In genomic region chr9:136177224-136177623, GRCh38 we compare ENCODE assay signal across 20 cellular contexts. TPM values are rescaled to one million over a fixed set of nuclear protein-coding genes. Genes with fewer than 3 reads are reported as not detected.
DNase-seq lines count a peak whose midpoint lies in the region; ATAC-seq and TF ChIP-seq lines count a peak whose summit lies in the region.
"Had no signal": no experiment of that assay in that cellular context is flagged by ENCODE, and none has a peak within 500 bp of the region (broad histone marks: within the 10 kb centered on the region; RNA-seq: fewer than 3 reads in every experiment).

No MANE protein-coding gene starts in this region.

- H3K4me3 Mint-ChIP-seq in WTC11 = no peak overlapping the region
- H3K4me3 Mint-ChIP-seq in progenitor cell of endocrine pancreas (ENCODE audit: low read depth) = no peak overlapping the region
- no peak overlapping the region for H3K4me3 Mint-ChIP-seq in endodermal cell
- no peak overlapping the region for H3K4me3 Mint-ChIP-seq in activated T-helper 1 cell treated with anti-CD3 and anti-CD28 coated beads, Interleukin-12 subunit alpha, Interleukin-12 subunit beta, Interleukin-2, Interleukin-4 antibody, amounts not matched to agents 30 ng/mL and 10 ng/mL and 1 ng/mL, durations not matched to agents 14 hours and 24 hours and 36 hours
- H3K4me3 Mint-ChIP-seq: CD14-positive monocyte, H9 had no signal

- BruUV-seq in PC-3 (replicated peaks; lab: Mats Ljungman, UMichigan) = no TSS peak

- H3K36me3 ChIP-seq in BE2C (no peaks in the 10 kb centered on the region), PC-3 (ENCODE audit: low read depth, low read length) (no peaks in the 10 kb centered on the region), endodermal cell (ENCODE audit: control insufficient read depth, insufficient read depth, low read length) (no peaks in the 10 kb centered on the region)
- H3K36me3 ChIP-seq: SJCRH30 had no signal

- H3K27ac ChIP-seq in PC-3 (ENCODE audit: low read length) (no peak overlapping the region), endodermal cell (ENCODE audit: low read depth, low read length) (no peak overlapping the region)
- H3K27ac ChIP-seq: SJCRH30 had no signal

- H3K27ac Mint-ChIP-seq in WTC11 (no peak overlapping the region), progenitor cell of endocrine pancreas (peak overlapping the region; percentile 59), endodermal cell (no peak overlapping the region)
- H3K27ac Mint-ChIP-seq in activated T-helper 1 cell treated with anti-CD3 and anti-CD28 coated beads, Interleukin-12 subunit alpha, Interleukin-12 subunit beta, Interleukin-2, Interleukin-4 antibody, amounts not matched to agents 30 ng/mL and 10 ng/mL and 1 ng/mL, durations not matched to agents 14 hours and 24 hours and 36 hours = no peak overlapping the region
- H3K27ac Mint-ChIP-seq: CD14-positive monocyte, H9 had no signal

- no peak overlapping the region for H2AFZ ChIP-seq in PC-3 (ENCODE audit: low read length)

- H3K79me2 ChIP-seq in PC-3 (ENCODE audit: low read length) = no peaks in the 10 kb centered on the region

- intact Hi-C loops in PC-3 (cut with micrococcal nuclease) = no loop called here
- intact Hi-C loops in activated T-helper 1 cell treated with anti-CD3 and anti-CD28 coated beads, Interleukin-12 subunit alpha, Interleukin-12 subunit beta, Interleukin-2, Interleukin-4 antibody, amounts not matched to agents 30 ng/mL and 10 ng/mL and 1 ng/mL, durations not matched to agents 14 hours and 24 hours and 36 hours (cut with micrococcal nuclease) = no loop called here

- H3K27me3 Mint-ChIP-seq in WTC11 (ENCODE audit: low read depth) (no peaks in the 10 kb centered on the region), progenitor cell of endocrine pancreas (peaks cover 14% of the 10 kb centered on the region), endodermal cell (ENCODE audit: insufficient read depth) (no peaks in the 10 kb centered on the region)
- peaks cover 4% of the 10 kb centered on the region for H3K27me3 Mint-ChIP-seq in activated T-helper 1 cell treated with anti-CD3 and anti-CD28 coated beads, Interleukin-12 subunit alpha, Interleukin-12 subunit beta, Interleukin-2, Interleukin-4 antibody, amounts not matched to agents 30 ng/mL and 10 ng/mL and 1 ng/mL, durations not matched to agents 14 hours and 24 hours and 36 hours (ENCODE audit: insufficient read depth)

- WGBS in endodermal cell (ENCODE audit: insufficient coverage in 1 of 2, insufficient read length in 1 of 2), 2 experiments = 92 to 93% methylated on average over 13 to 14 of the region's 14 CpGs

- H3K27me3 ChIP-seq in BE2C (peaks cover 22% of the 10 kb centered on the region), PC-3 (ENCODE audit: low read length) (no peaks in the 10 kb centered on the region), endodermal cell (ENCODE audit: control insufficient read depth, insufficient read depth, low read length, poor library complexity, severe bottlenecking) (no peaks in the 10 kb centered on the region)

- peaks cover 12% of the 10 kb centered on the region for H3K4me1 ChIP-seq in BE2C
- no peaks in the 10 kb centered on the region for H3K4me1 ChIP-seq in PC-3 (ENCODE audit: insufficient read depth, low read length)
- peaks cover 12% of the 10 kb centered on the region for H3K4me1 ChIP-seq in endodermal cell (ENCODE audit: control insufficient read depth, insufficient read depth, low read length)
- H3K4me1 ChIP-seq: SJCRH30 had no signal

- ATAC-seq in PC-3 (peak; percentile 27; the same call in 1 of the 2 replicates), WTC11 (no peak)

- POLR2A ChIA-PET in PC-3 (lab: Charles Lee; ENCODE audit: unreplicated experiment) (no interaction called here), WTC11 (lab: Charles Lee) (no interaction called here)

- peaks cover 12% of the 10 kb centered on the region for H3K4me1 Mint-ChIP-seq in WTC11
- H3K4me1 Mint-ChIP-seq in progenitor cell of endocrine pancreas (ENCODE audit: low read depth) = peaks cover 16% of the 10 kb centered on the region
- H3K4me1 Mint-ChIP-seq in endodermal cell = peaks cover 17% of the 10 kb centered on the region
- H3K4me1 Mint-ChIP-seq in activated T-helper 1 cell treated with anti-CD3 and anti-CD28 coated beads, Interleukin-12 subunit alpha, Interleukin-12 subunit beta, Interleukin-2, Interleukin-4 antibody, amounts not matched to agents 30 ng/mL and 10 ng/mL and 1 ng/mL, durations not matched to agents 14 hours and 24 hours and 36 hours (ENCODE audit: low read depth) = no peaks in the 10 kb centered on the region
- H3K4me1 Mint-ChIP-seq: CD14-positive monocyte had no signal

- H3K4me3 ChIP-seq in BE2C (ENCODE audit: low read depth, low read length) (no peak overlapping the region; the same call in 1 of the 2 replicates), PC-3 (ENCODE audit: low read length) (no peak overlapping the region), endodermal cell (ENCODE audit: low read length) (no peak overlapping the region)
- H3K4me3 ChIP-seq: SJCRH30 had no signal

- H3K9me3 ChIP-seq in BE2C (no peaks in the 10 kb centered on the region), PC-3 (ENCODE audit: low read length) (no peaks in the 10 kb centered on the region), endodermal cell (ENCODE audit: control insufficient read depth, low read length) (no peaks in the 10 kb centered on the region)
- H3K9me3 ChIP-seq: SJCRH30 had no signal

- TF ChIP-seq CTCF in BE2C (IDR thresholded peaks at IDR 0.05; ENCODE audit: low read depth, low read length) (peak; percentile 13; the same call in 1 of the 2 replicates), PC-3 (conservative IDR thresholded peaks at IDR 0.05; ENCODE audit: low read depth, low read length) (no peak), WTC11 (IDR thresholded peaks at IDR 0.05) (no peak), progenitor cell of endocrine pancreas (IDR thresholded peaks at IDR 0.05; ENCODE audit: unreplicated experiment) (no peak), endodermal cell (conservative IDR thresholded peaks at IDR 0.05) (no peak)

- DNase-seq in BE2C = peak; percentile 71
- no peak for DNase-seq in PC-3
- peak; percentile 10 for DNase-seq in WTC11 (ENCODE audit: low spot score)
- no peak for DNase-seq in progenitor cell of endocrine pancreas (ENCODE audit: low spot score, unreplicated experiment)
- no peak for DNase-seq in globus pallidus (ENCODE audit: low spot score)
- no peak for DNase-seq in endodermal cell
- DNase-seq in activated T-helper 1 cell treated with anti-CD3 and anti-CD28 coated beads, Interleukin-12 subunit alpha, Interleukin-12 subunit beta, Interleukin-2, Interleukin-4 antibody, amounts not matched to agents 30 ng/mL and 10 ng/mL and 1 ng/mL, durations not matched to agents 14 hours and 24 hours and 36 hours (ENCODE audit: low spot score) = no peak
- DNase-seq: Calu3, DND-41, H9, KBM-7, MV-4-11, NCI-H1105, NCI-H1436 treated with DMSO at 0.1 percent for 48 hours, NCI-H187 treated with DMSO at 0.1 percent for 48 hours, NCI-H524, NCI-H774, SJCRH30 had no signal

- H3K9me3 Mint-ChIP-seq in WTC11 = no peaks in the 10 kb centered on the region
- no peaks in the 10 kb centered on the region for H3K9me3 Mint-ChIP-seq in progenitor cell of endocrine pancreas (ENCODE audit: low read depth)
- H3K9me3 Mint-ChIP-seq in endodermal cell = no peaks in the 10 kb centered on the region
- H3K9me3 Mint-ChIP-seq in activated T-helper 1 cell treated with anti-CD3 and anti-CD28 coated beads, Interleukin-12 subunit alpha, Interleukin-12 subunit beta, Interleukin-2, Interleukin-4 antibody, amounts not matched to agents 30 ng/mL and 10 ng/mL and 1 ng/mL, durations not matched to agents 14 hours and 24 hours and 36 hours = no peaks in the 10 kb centered on the region
- H3K9me3 Mint-ChIP-seq: H9 had no signal

- no peaks in the 10 kb centered on the region for H3K9me2 ChIP-seq in PC-3 (replicated peaks; ENCODE audit: low read length)

- H3K9ac ChIP-seq in PC-3 (ENCODE audit: low read length) = no peak overlapping the region
- no peak overlapping the region for H3K9ac ChIP-seq in endodermal cell (ENCODE audit: extremely low read depth, low read length, poor library complexity, severe bottlenecking)

- CTCF ChIA-PET in PC-3 (lab: Charles Lee) = no interaction called here
- CTCF ChIA-PET in WTC11 (lab: Charles Lee) = interaction anchor here (2.5 kb wide), 1 partner anchor 39 kb away, joined by 9 read pairs; no protein-coding TSS in a partner anchor

- H3K36me3 Mint-ChIP-seq in WTC11 = no peaks in the 10 kb centered on the region
- no peaks in the 10 kb centered on the region for H3K36me3 Mint-ChIP-seq in progenitor cell of endocrine pancreas (ENCODE audit: insufficient read depth)
- H3K36me3 Mint-ChIP-seq in endodermal cell (ENCODE audit: low read depth) = no peaks in the 10 kb centered on the region
- H3K36me3 Mint-ChIP-seq in activated T-helper 1 cell treated with anti-CD3 and anti-CD28 coated beads, Interleukin-12 subunit alpha, Interleukin-12 subunit beta, Interleukin-2, Interleukin-4 antibody, amounts not matched to agents 30 ng/mL and 10 ng/mL and 1 ng/mL, durations not matched to agents 14 hours and 24 hours and 36 hours (ENCODE audit: low read depth) = no peaks in the 10 kb centered on the region
- H3K36me3 Mint-ChIP-seq: CD14-positive monocyte had no signal

- H3K4me2 ChIP-seq in PC-3 (ENCODE audit: low read length) = no peak overlapping the region

- no peaks in the 10 kb centered on the region for H4K20me1 ChIP-seq in PC-3 (ENCODE audit: low read length)

- no peaks in the 10 kb centered on the region for H3F3A ChIP-seq in PC-3 (ENCODE audit: low read length, unreplicated experiment)

TF ChIP-seq in WTC11, 78 proteins besides CTCF, POLR2A, EP300 and RAD21 (continues in another document):
- TF ChIP-seq RORB (CRISPR knock-in tag; IDR thresholded peaks at IDR 0.05) = no peak

RNA-seq across cellular contexts. Expression of gene LHX3, which starts 27.7 kb away (rescaled TPM):
- polyA plus RNA-seq in BE2C (2012; ENCODE audit: insufficient read depth, insufficient read length, low read depth) = not detected
- total RNA-seq in PC-3 (2014; rRNA removed) (not detected in 2 replicates), WTC11 (2021) (0.11 TPM in 1 of 3 replicates, not detected in the others), progenitor cell of endocrine pancreas (not detected in 2 replicates), endodermal cell (not detected)
- polyA plus RNA-seq in endodermal cell (2013, experiment 1 of 2) = 0.11 TPM
- not detected for polyA plus RNA-seq in endodermal cell (2013, experiment 2 of 2)
- not detected in 2 replicates for total RNA-seq in activated T-helper 1 cell treated with anti-CD3 and anti-CD28 coated beads, Interleukin-12 subunit alpha, Interleukin-12 subunit beta, Interleukin-2, Interleukin-4 antibody, amounts not matched to agents 30 ng/mL and 10 ng/mL and 1 ng/mL, durations not matched to agents 14 hours and 24 hours and 36 hours
- total RNA-seq: Calu3, H9, LHCN-M2, SJCRH30 had no signal
- polyA plus RNA-seq: CD14-positive monocyte had no signal

RNA-seq across cellular contexts. Expression of gene TMEM250, which starts 58.5 kb away (rescaled TPM):
- polyA plus RNA-seq in BE2C (2012; ENCODE audit: insufficient read depth, insufficient read length, low read depth) = 50.2 TPM
- total RNA-seq in PC-3 (2014; rRNA removed) (62.3 and 64.7 TPM in 2 replicates), WTC11 (2021) (39.4 to 41.0 TPM (median 39.5 TPM) in 3 replicates), progenitor cell of endocrine pancreas (39.2 and 39.5 TPM in 2 replicates), endodermal cell (10 to 100 TPM; 56.4 to 58.4 TPM)
- polyA plus RNA-seq in endodermal cell (2013, experiment 1 of 2) = 28.9 TPM
- polyA plus RNA-seq in endodermal cell (2013, experiment 2 of 2) = 28.8 TPM
- total RNA-seq in activated T-helper 1 cell treated with anti-CD3 and anti-CD28 coated beads, Interleukin-12 subunit alpha, Interleukin-12 subunit beta, Interleukin-2, Interleukin-4 antibody, amounts not matched to agents 30 ng/mL and 10 ng/mL and 1 ng/mL, durations not matched to agents 14 hours and 24 hours and 36 hours = 50.1 and 51.5 TPM in 2 replicates

Comparison
In these comparisons a context has a peak if more than half of its experiments do, and no peak if none do; other contexts are left out.
1. DNase-seq: peak in BE2C (single experiment) and WTC11 (single experiment); none in PC-3 (single experiment), progenitor cell of endocrine pancreas (single experiment), globus pallidus (single experiment), endodermal cell (single experiment) and activated T-helper 1 cell treated with anti-CD3 and anti-CD28 coated beads, Interleukin-12 subunit alpha, Interleukin-12 subunit beta, Interleukin-2, Interleukin-4 antibody, amounts not matched to agents 30 ng/mL and 10 ng/mL and 1 ng/mL, durations not matched to agents 14 hours and 24 hours and 36 hours (single experiment).